Comparison of ENCODE assay signal across 8 cellular contexts in the genomic region with DNA sequence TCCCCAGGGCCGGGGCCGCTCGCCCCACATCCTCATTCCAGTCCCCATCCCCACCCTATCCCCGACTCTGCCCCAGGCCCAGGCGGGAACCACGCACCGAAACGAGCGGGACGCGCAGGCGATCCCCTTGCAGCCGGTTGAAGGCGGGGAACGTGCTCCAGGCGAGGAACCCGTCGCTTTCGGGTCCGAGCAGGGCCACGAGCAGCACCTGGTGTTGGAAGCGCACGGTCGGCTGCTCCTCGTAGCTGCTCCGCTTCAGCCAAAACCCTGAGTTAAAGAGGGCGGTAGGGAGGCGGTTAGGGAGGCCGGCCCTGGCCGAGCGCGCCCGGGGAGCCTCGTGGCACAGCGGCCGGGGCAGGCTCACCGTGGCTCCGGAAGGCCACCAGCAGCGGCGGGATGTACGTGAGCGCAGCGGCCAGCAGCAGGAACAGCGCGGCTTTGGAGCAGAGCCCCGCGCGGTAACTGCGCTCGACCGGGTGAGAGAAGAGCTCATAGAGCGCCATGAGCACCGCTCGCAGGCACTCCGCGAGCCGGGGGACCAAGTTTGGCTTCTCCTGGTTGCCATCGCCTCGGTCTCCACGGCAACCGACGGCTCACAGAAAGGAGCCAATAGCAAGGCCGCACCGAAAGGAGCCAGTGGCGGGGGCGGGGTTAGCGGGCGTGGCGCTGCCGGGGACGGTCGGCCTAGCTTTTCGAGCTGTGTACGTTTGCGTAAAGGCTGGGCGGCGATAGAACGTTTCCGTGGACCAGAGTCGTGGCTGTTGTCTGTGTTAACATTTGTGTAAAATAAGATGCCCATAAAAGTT. TPM values are rescaled to one million over a fixed set of nuclear protein-coding genes. Genes with fewer than 3 reads are reported as not detected.
A peak's percentile ranks its signal among the peaks of the same experiment; 100 is the strongest.
DNase-seq lines count a peak whose midpoint lies in the region; ATAC-seq and TF ChIP-seq lines count a peak whose summit lies in the region.

A gene with protein sequence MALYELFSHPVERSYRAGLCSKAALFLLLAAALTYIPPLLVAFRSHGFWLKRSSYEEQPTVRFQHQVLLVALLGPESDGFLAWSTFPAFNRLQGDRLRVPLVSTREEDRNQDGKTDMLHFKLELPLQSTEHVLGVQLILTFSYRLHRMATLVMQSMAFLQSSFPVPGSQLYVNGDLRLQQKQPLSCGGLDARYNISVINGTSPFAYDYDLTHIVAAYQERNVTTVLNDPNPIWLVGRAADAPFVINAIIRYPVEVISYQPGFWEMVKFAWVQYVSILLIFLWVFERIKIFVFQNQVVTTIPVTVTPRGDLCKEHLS (minus strand): TSS at position 546 of the 806 bp plus-strand sequence. CDS start 43 bp downstream, at position 503.

- no peaks in the 10 kb centered on the region for H3F3A ChIP-seq in OCI-LY1 (ENCODE audit: insufficient read depth, low read length)

- DNase-seq in Calu3 (peak; percentile 98), HT-29 (ENCODE audit: low spot score) (peak; percentile 89), activated T-cell treated with anti-CD3 and anti-CD28 coated beads for 1 hour (ENCODE audit: low read depth) (peak; percentile 97), epithelial cell of esophagus (ENCODE audit: low read depth) (peak; percentile 96)
- peak; percentile 96 to 98 for DNase-seq in stimulated activated CD8-positive, alpha-beta memory T cell treated with anti-CD3 and anti-CD28 coated beads, Interleukin-2, amount 100 ng/mL, for 48 hours (ENCODE audit: low read depth in 2 of 2)

- no peaks in the 10 kb centered on the region for H3K9me2 ChIP-seq in OCI-LY1 (ENCODE audit: low read depth, low read length)

- BruUV-seq in Calu3 (replicated peaks; lab: Mats Ljungman, UMichigan) = no TSS peak

- peaks cover 34% of the 10 kb centered on the region for H3K4me1 Mint-ChIP-seq in Calu3 (ENCODE audit: low read depth, unreplicated experiment)

- H3K27ac Mint-ChIP-seq in Calu3 (ENCODE audit: unreplicated experiment) = peak within 1 kb of the TSS; percentile 78

- peaks cover 31% of the 10 kb centered on the region for H3K36me3 Mint-ChIP-seq in Calu3 (ENCODE audit: insufficient read depth, unreplicated experiment)

- peak within 1 kb of the TSS; percentile 37; the same call in 1 of the 2 replicates for H3K9ac ChIP-seq in OCI-LY1 (ENCODE audit: low read length)

- H3K4me2 ChIP-seq in OCI-LY1 (ENCODE audit: low read length) = peak within 1 kb of the TSS; percentile 74

- no peaks in the 10 kb centered on the region for H3K79me2 ChIP-seq in OCI-LY1 (ENCODE audit: insufficient read depth, low read length)

- no peaks in the 10 kb centered on the region for H3K9me3 Mint-ChIP-seq in Calu3 (ENCODE audit: low read depth, unreplicated experiment)

- H3K4me1 ChIP-seq in OCI-LY1 (ENCODE audit: insufficient read depth, low read length, severe bottlenecking) (peaks cover 28% of the 10 kb centered on the region), mononuclear cell (ENCODE audit: insufficient read depth, low read length) (peaks cover 15% of the 10 kb centered on the region)

- intact Hi-C loops in Calu3 (cut with micrococcal nuclease; ENCODE audit: unreplicated experiment) = loop anchor here (2.0 to 5.0 kb wide), 2 partner anchors 39 to 85 kb away; no protein-coding TSS in a partner anchor

- no peaks in the 10 kb centered on the region for H3K27me3 Mint-ChIP-seq in Calu3 (ENCODE audit: unreplicated experiment)

- peak; percentile 97 for ATAC-seq in GM21360 (IDR thresholded peaks at IDR 0.05; ENCODE audit: unreplicated experiment)

- H2AFZ ChIP-seq in OCI-LY1 (ENCODE audit: low read length) = peak within 1 kb of the TSS; percentile 83

- H3K4me3 ChIP-seq in OCI-LY1 (ENCODE audit: low read depth, low read length, poor library complexity, severe bottlenecking) (peak within 1 kb of the TSS; percentile 61), epithelial cell of esophagus (ENCODE audit: low read length) (peak within 1 kb of the TSS; percentile 74), mononuclear cell (ENCODE audit: low read length) (peak within 1 kb of the TSS; percentile 46)

- no peak within 1 kb of the TSS for H3K27ac ChIP-seq in OCI-LY1 (ENCODE audit: low read depth, low read length, poor library complexity, severe bottlenecking)

- H3K36me3 ChIP-seq in OCI-LY1 (ENCODE audit: insufficient read depth, low read length) = no peaks in the 10 kb centered on the region

- peak within 1 kb of the TSS; percentile 91 for H3K4me3 Mint-ChIP-seq in Calu3 (ENCODE audit: low read depth, unreplicated experiment)

- no peaks in the 10 kb centered on the region for H3K9me3 ChIP-seq in OCI-LY1 (ENCODE audit: low read length)
- H3K9me3 ChIP-seq in mononuclear cell (ENCODE audit: low read depth, low read length) = no peaks in the 10 kb centered on the region

- H4K20me1 ChIP-seq in OCI-LY1 (ENCODE audit: insufficient read depth, low read length) = no peaks in the 10 kb centered on the region

- no peak for TF ChIP-seq CTCF in Calu3 (IDR thresholded peaks at IDR 0.05; ENCODE audit: unreplicated experiment)
- TF ChIP-seq CTCF in OCI-LY1 (IDR thresholded peaks at IDR 0.05; ENCODE audit: low read length) = peak; percentile 29; the same call in 1 of the 2 replicates
- no peak for TF ChIP-seq CTCF in epithelial cell of esophagus (IDR thresholded peaks at IDR 0.05; ENCODE audit: insufficient read depth, low read depth, low read length, missing control alignments)

- CTCF ChIA-PET in Calu3 (lab: Charles Lee) = interaction anchor here (0.5 to 1.9 kb wide), 3 partner anchors 9 to 791 kb away, joined by 3 to 12 read pairs (median 5); no protein-coding TSS in a partner anchor

- H3K27me3 ChIP-seq in OCI-LY1 (ENCODE audit: insufficient read depth, low read length) (no peaks in the 10 kb centered on the region), mononuclear cell (ENCODE audit: insufficient read depth, low read length) (no peaks in the 10 kb centered on the region)

RNA-seq across cellular contexts. Expression of the gene that starts here (rescaled TPM):
- total RNA-seq in Calu3 (2022) (17.6 and 23.8 TPM in 2 replicates), mononuclear cell (2.5 TPM)
- 8.4 and 11.0 TPM in 2 replicates for total RNA-seq in HT-29 (2014; rRNA removed; shearing (Covaris generic))
